ENCODE assay signal across 9 cellular contexts in the genomic region with DNA sequence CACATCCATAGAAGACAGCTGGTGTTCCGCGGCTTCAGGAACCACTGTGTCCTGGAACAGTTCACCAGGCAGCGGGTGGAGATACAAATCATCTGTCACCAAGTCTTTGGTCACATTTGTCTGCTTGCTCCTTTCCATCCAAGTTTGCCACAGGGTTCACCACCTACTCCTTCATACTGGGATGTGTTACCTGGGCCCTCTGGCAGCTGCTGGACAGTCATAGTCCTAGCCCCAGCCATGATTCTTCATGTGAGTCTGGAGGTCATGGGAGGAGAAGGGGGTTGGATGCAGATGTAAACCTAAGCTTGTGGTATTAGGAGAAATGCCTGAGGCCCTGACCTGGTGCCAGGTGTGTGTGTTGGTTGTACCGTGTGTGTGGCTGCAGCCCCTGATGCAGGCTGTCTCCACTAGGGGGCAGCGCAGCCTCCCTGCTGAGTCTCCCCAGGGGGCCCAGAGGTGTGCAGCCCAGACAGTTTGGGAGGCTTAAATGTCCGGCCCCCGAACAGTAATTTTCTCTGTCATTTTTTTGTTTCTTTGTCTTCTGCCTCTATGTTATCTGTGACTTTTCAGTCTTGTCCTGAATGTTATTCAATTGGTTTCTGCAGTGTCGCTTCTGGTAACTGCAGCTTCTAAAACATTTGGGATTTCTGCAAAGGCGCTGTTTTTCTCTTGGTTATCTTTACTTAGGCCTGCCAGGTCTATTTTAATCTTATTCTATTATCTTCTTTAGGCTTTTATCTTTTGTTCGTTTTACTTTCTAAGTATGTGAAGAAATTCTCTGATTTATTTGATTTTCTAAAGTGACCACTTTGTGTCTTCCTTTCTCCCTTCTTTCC. TPM values are rescaled to one million over a fixed set of nuclear protein-coding genes. Genes with fewer than 3 reads are reported as not detected.
DNase-seq lines count a peak whose midpoint lies in the region; ATAC-seq and TF ChIP-seq lines count a peak whose summit lies in the region.
"Had no signal": no experiment of that assay in that cellular context is flagged by ENCODE, and none has a peak within 500 bp of the region (broad histone marks: within the 10 kb centered on the region; RNA-seq: fewer than 3 reads in every experiment).

No MANE protein-coding gene starts in this region.

- peak overlapping the region in 1 of 2 experiments; percentile 41; a peak in 1 of 4 replicates for H3K4me3 ChIP-seq in SK-N-SH (ENCODE audit: low read depth in 2 of 2, low read length in 1 of 2)
- H3K4me3 ChIP-seq in mammary epithelial cell (replicated peaks in 1 of 3; ENCODE audit: insufficient read depth in 1 of 3, low read depth in 2 of 3, low read length in 3 of 3), result no peak overlapping the region
- H3K4me3 ChIP-seq: BLaER1 treated with 17β-estradiol and CSF1 and Interleukin-3, amounts not matched to agents 10 nM and 100 nM had no signal

- no peak for ATAC-seq in SK-N-SH treated with all-trans-retinoic acid at 6 μM for 48 hours

- no peaks in the 10 kb centered on the region for H3K36me3 ChIP-seq in SK-N-SH (replicated peaks in 1 of 2; ENCODE audit: control insufficient read depth in 1 of 2, insufficient read depth in 2 of 2, low read length in 1 of 2)
- H3K36me3 ChIP-seq in mammary epithelial cell (ENCODE audit: insufficient read depth, low read length), result no peaks in the 10 kb centered on the region
- H3K36me3 ChIP-seq: BLaER1 treated with 17β-estradiol and CSF1 and Interleukin-3, amounts not matched to agents 10 nM and 100 nM had no signal

- no TSS peak for BruUV-seq in mammary epithelial cell (replicated peaks; lab: Mats Ljungman, UMichigan)

- intact Hi-C loops in mammary epithelial cell (cut with micrococcal nuclease), result loop anchor here (5.0 kb wide), 1 partner anchor 288 kb away; no protein-coding TSS in a partner anchor

- 31% methylated on average over 10 of the region's 10 CpGs for WGBS in SK-N-SH (ENCODE audit: low lambda C conversion rate)
- 63% methylated on average over 9 of the region's 10 CpGs for WGBS in mammary epithelial cell (ENCODE audit: low coverage, missing lambda C conversion rate)

- peak; percentile 61 for DNase-seq in SK-N-SH
- DNase-seq in KG1 (lab: John Stamatoyannopoulos, UW), result peak; percentile 3
- DNase-seq in mammary epithelial cell, result peak; percentile 12
- DNase-seq in osteocyte (ENCODE audit: extremely low spot score, unreplicated experiment), result no peak
- DNase-seq in NCI-H2107 treated with DMSO at 0.1 percent for 48 hours (lab: John Stamatoyannopoulos, UW; ENCODE audit: unreplicated experiment), result no peak
- no peak for DNase-seq in cortex of kidney (lab: John Stamatoyannopoulos, UW)
- DNase-seq in NCI-H1417 (lab: John Stamatoyannopoulos, UW), result no peak

- no peak overlapping the region for H3K4me3 Mint-ChIP-seq in osteocyte (ENCODE audit: unreplicated experiment)

- H3K4me2 ChIP-seq in SK-N-SH (no peak overlapping the region), mammary epithelial cell (ENCODE audit: insufficient read depth, low read depth, low read length) (no peak overlapping the region)
- H3K4me2 ChIP-seq: BLaER1 treated with 17β-estradiol and CSF1 and Interleukin-3, amounts not matched to agents 10 nM and 100 nM had no signal

- in situ Hi-C loops in mammary epithelial cell (cut with MboI; ENCODE audit: low sequenced_read_pairs in 2 of 2), result no loop called here

- no peak overlapping the region for H3K27ac Mint-ChIP-seq in osteocyte (ENCODE audit: unreplicated experiment)

- H3K9ac ChIP-seq in SK-N-SH (no peak overlapping the region), mammary epithelial cell (ENCODE audit: insufficient read depth, low read length) (no peak overlapping the region)
- H3K9ac ChIP-seq: BLaER1 treated with 17β-estradiol and CSF1 and Interleukin-3, amounts not matched to agents 10 nM and 100 nM had no signal

- H3K9me3 ChIP-seq in SK-N-SH (no peaks in the 10 kb centered on the region), mammary epithelial cell (replicated peaks; ENCODE audit: insufficient read depth, low read length) (no peaks in the 10 kb centered on the region)

- TF ChIP-seq RAD21 in SK-N-SH (IDR thresholded peaks at IDR 0.05; ENCODE audit: low read length), result no peak; the same call in 1 of the 2 replicates

- H3K4me1 ChIP-seq in SK-N-SH (ENCODE audit: control insufficient read depth in 1 of 2, insufficient read depth in 2 of 2, low read depth in 1 of 2, low read length in 1 of 2) (no peaks in the 10 kb centered on the region), mammary epithelial cell (ENCODE audit: insufficient read depth, low read length) (no peaks in the 10 kb centered on the region)
- H3K4me1 ChIP-seq: BLaER1 treated with 17β-estradiol and CSF1 and Interleukin-3, amounts not matched to agents 10 nM and 100 nM had no signal

- dilution Hi-C loops in mammary epithelial cell (cut with HindIII; ENCODE audit: low sequenced_read_pairs), result no loop called here

- H3F3A ChIP-seq in SK-N-SH (replicated peaks; ENCODE audit: insufficient read depth), result no peaks in the 10 kb centered on the region

- peaks cover 3% of the 10 kb centered on the region for H3K27me3 Mint-ChIP-seq in osteocyte (ENCODE audit: unreplicated experiment)

- TF ChIP-seq EP300 in SK-N-SH (IDR thresholded peaks at IDR 0.05; ENCODE audit: borderline replicate concordance in 1 of 2, low read depth in 1 of 2, low read length in 1 of 2), result no peak

- no peaks in the 10 kb centered on the region for H4K20me1 ChIP-seq in SK-N-SH (ENCODE audit: insufficient read depth)
- H4K20me1 ChIP-seq in mammary epithelial cell (ENCODE audit: insufficient read depth, low read length), result no peaks in the 10 kb centered on the region
- H4K20me1 ChIP-seq: BLaER1 treated with 17β-estradiol and CSF1 and Interleukin-3, amounts not matched to agents 10 nM and 100 nM had no signal

- H3K9me2 ChIP-seq in SK-N-SH, result no peaks in the 10 kb centered on the region

- no peak overlapping the region for H3K27ac ChIP-seq in SK-N-SH (ENCODE audit: low read depth in 2 of 2, low read length in 1 of 2)
- H3K27ac ChIP-seq in mammary epithelial cell (ENCODE audit: insufficient read depth, low read depth, low read length), result no peak overlapping the region
- H3K27ac ChIP-seq: BLaER1 treated with 17β-estradiol and CSF1 and Interleukin-3, amounts not matched to agents 10 nM and 100 nM had no signal

- no peaks in the 10 kb centered on the region for H3K27me3 ChIP-seq in SK-N-SH (ENCODE audit: insufficient read depth)
- peaks cover 4% of the 10 kb centered on the region for H3K27me3 ChIP-seq in mammary epithelial cell (ENCODE audit: insufficient read depth, low read length)
- H3K27me3 ChIP-seq: BLaER1 treated with 17β-estradiol and CSF1 and Interleukin-3, amounts not matched to agents 10 nM and 100 nM had no signal

- no peaks in the 10 kb centered on the region for H3K4me1 Mint-ChIP-seq in osteocyte (ENCODE audit: unreplicated experiment)

- no peak overlapping the region for H2AFZ ChIP-seq in SK-N-SH (ENCODE audit: low read depth)
- H2AFZ ChIP-seq in mammary epithelial cell (ENCODE audit: low read depth, low read length), result no peak overlapping the region

- H3K9me3 Mint-ChIP-seq in osteocyte (ENCODE audit: unreplicated experiment), result no peaks in the 10 kb centered on the region

- H3K79me2 ChIP-seq in SK-N-SH (ENCODE audit: insufficient read depth) (no peaks in the 10 kb centered on the region), mammary epithelial cell (ENCODE audit: insufficient read depth, low read length) (no peaks in the 10 kb centered on the region)

- CTCF ChIA-PET in SK-N-SH (lab: Yijun Ruan, JAX) (interaction anchor here (0.8 to 2.2 kb wide), 11 partner anchors 9 to 290 kb away, joined by 3 to 11 read pairs (median 3); no protein-coding TSS in a partner anchor), mammary epithelial cell (lab: Charles Lee; ENCODE audit: low non-redundant PET) (interaction anchor here (0.6 kb wide), 1 partner anchor 60 kb away, joined by 3 read pairs; no protein-coding TSS in a partner anchor)

- no peaks in the 10 kb centered on the region for H3K36me3 Mint-ChIP-seq in osteocyte (ENCODE audit: unreplicated experiment)

- TF ChIP-seq CTCF in SK-N-SH (IDR thresholded peaks at IDR 0.05), result peak; percentile 54
- TF ChIP-seq CTCF in mammary epithelial cell (conservative IDR thresholded peaks at IDR 0.05 in 1 of 2, IDR thresholded peaks at IDR 0.05 in 1 of 2; ENCODE audit: extremely low read depth in 1 of 2, insufficient read depth in 1 of 2, low read depth in 1 of 2, low read length in 2 of 2), result peak; percentile 69 to 70
- TF ChIP-seq CTCF in osteocyte (IDR thresholded peaks at IDR 0.05), result peak; percentile 27

- POLR2A ChIA-PET in SK-N-SH (lab: Yijun Ruan, JAX), result no interaction called here

TF ChIP-seq in SK-N-SH treated with all-trans-retinoic acid at 6 μM for 48 hours, 23 proteins besides CTCF, POLR2A, EP300 and RAD21 (continues in another document):
- TF ChIP-seq ESRRG (CRISPR knock-in tag; IDR thresholded peaks at IDR 0.05), result no peak
- TF ChIP-seq ZFP3 (CRISPR knock-in tag; IDR thresholded peaks at IDR 0.05), result no peak
- no peak for TF ChIP-seq CSDC2 (CRISPR knock-in tag; IDR thresholded peaks at IDR 0.05)
- no peak for TF ChIP-seq RARB (CRISPR knock-in tag; IDR thresholded peaks at IDR 0.05)
- TF ChIP-seq, protein P1, sequence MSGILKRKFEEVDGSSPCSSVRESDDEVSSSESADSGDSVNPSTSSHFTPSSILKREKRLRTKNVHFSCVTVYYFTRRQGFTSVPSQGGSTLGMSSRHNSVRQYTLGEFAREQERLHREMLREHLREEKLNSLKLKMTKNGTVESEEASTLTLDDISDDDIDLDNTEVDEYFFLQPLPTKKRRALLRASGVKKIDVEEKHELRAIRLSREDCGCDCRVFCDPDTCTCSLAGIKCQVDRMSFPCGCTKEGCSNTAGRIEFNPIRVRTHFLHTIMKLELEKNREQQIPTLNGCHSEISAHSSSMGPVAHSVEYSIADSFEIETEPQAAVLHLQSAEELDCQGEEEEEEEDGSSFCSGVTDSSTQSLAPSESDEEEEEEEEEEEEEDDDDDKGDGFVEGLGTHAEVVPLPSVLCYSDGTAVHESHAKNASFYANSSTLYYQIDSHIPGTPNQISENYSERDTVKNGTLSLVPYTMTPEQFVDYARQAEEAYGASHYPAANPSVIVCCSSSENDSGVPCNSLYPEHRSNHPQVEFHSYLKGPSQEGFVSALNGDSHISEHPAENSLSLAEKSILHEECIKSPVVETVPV (CRISPR knock-in tag; IDR thresholded peaks at IDR 0.05), result no peak

RNA-seq across cellular contexts. Expression of a gene that starts 14.8 kb away (rescaled TPM):
- polyA plus RNA-seq in SK-N-SH (2012; rRNA removed), result not detected in 2 replicates
- not detected in 2 replicates for polyA plus RNA-seq in SK-N-SH (2012; cell fraction: cytosol; rRNA removed)
- not detected in 2 replicates for polyA plus RNA-seq in SK-N-SH (2012; cell fraction: nucleus; rRNA removed)
- total RNA-seq in mammary epithelial cell, result not detected
- polyA plus RNA-seq in mammary epithelial cell, result not detected
- polyA minus RNA-seq in mammary epithelial cell, result not detected
- total RNA-seq in osteocyte, result not detected in 2 replicates

Comparison
In these comparisons a context has a peak if more than half of its experiments do, and no peak if none do; other contexts are left out.
1. DNase-seq: peak in SK-N-SH (single experiment), KG1 (single experiment) and mammary epithelial cell (single experiment); none in osteocyte (single experiment), NCI-H2107 treated with DMSO at 0.1 percent for 48 hours (single experiment), cortex of kidney (single experiment) and NCI-H1417 (0 of 3).
2. Peak in every context shown above with its lines, with median percentiles within 50 percentile points of each other: CTCF ChIP-seq.